10 cellular contexts compared by ENCODE assay signal in genomic region chr5:65213921-65214525, GRCh38.
DNase-seq lines count a peak whose midpoint lies in the region; ATAC-seq and TF ChIP-seq lines count a peak whose summit lies in the region.
"Had no signal": no experiment of that assay in that cellular context is flagged by ENCODE, and none has a peak within 500 bp of the region (broad histone marks: within the 10 kb centered on the region; RNA-seq: fewer than 3 reads in every experiment).

No MANE protein-coding gene starts in this region.

- H3K36me3 Mint-ChIP-seq in T-helper 2 cell treated with Interferon-gamma antibody and Interleukin-4, amounts not matched to agents 5 μg/mL and 100 μg/mL, for 36 hours (ENCODE audit: low read depth) = no peaks in the 10 kb centered on the region

- no peaks in the 10 kb centered on the region for H3K9me3 Mint-ChIP-seq in T-helper 2 cell treated with Interferon-gamma antibody and Interleukin-4, amounts not matched to agents 5 μg/mL and 100 μg/mL, for 36 hours
- H3K9me3 Mint-ChIP-seq: activated B cell treated with CpG ODN at 0.5 μM for 24 hours had no signal

- RAD21 ChIA-PET in HCT116 (lab: Charles Lee; ENCODE audit: low non-redundant PET in 1 of 2, low total read pairs in 2 of 2, uncharacterized antibody in 2 of 2, unreplicated experiment in 2 of 2) = no interaction called here

- H3K4me3 ChIP-seq in HCT116 (replicated peaks in 1 of 2; ENCODE audit: low read depth in 1 of 2, low read length in 2 of 2) = no peak overlapping the region

- H3K4me2 ChIP-seq in HCT116 (ENCODE audit: low read length) = no peak overlapping the region

- no peak overlapping the region for H3K4me3 Mint-ChIP-seq in T-helper 2 cell treated with Interferon-gamma antibody and Interleukin-4, amounts not matched to agents 5 μg/mL and 100 μg/mL, for 36 hours
- H3K4me3 Mint-ChIP-seq: activated B cell treated with CpG ODN at 0.5 μM for 24 hours had no signal

- no peak overlapping the region for H3K27ac Mint-ChIP-seq in T-helper 2 cell treated with Interferon-gamma antibody and Interleukin-4, amounts not matched to agents 5 μg/mL and 100 μg/mL, for 36 hours
- H3K27ac Mint-ChIP-seq: activated B cell treated with CpG ODN at 0.5 μM for 24 hours had no signal

- H3K79me2 ChIP-seq in HCT116 (ENCODE audit: insufficient read depth, low read length) = no peaks in the 10 kb centered on the region

- peak; percentile 34 to 72 (median 68); a peak in 5 of 6 replicates for TF ChIP-seq CTCF in HCT116 (IDR thresholded peaks at IDR 0.05 in 2 of 3, conservative IDR thresholded peaks at IDR 0.05 in 1 of 3; ENCODE audit: borderline replicate concordance in 1 of 3, insufficient read depth in 1 of 3, low read depth in 2 of 3, low read length in 2 of 3)

- peaks cover 5% of the 10 kb centered on the region for H3K27me3 Mint-ChIP-seq in T-helper 2 cell treated with Interferon-gamma antibody and Interleukin-4, amounts not matched to agents 5 μg/mL and 100 μg/mL, for 36 hours (ENCODE audit: low read depth)
- H3K27me3 Mint-ChIP-seq: activated B cell treated with CpG ODN at 0.5 μM for 24 hours had no signal

- peak; percentile 93 for ATAC-seq in HCT116
- ATAC-seq in HG02588 (IDR thresholded peaks at IDR 0.05; ENCODE audit: unreplicated experiment) = no peak

- CTCF ChIA-PET in HCT116 (lab: Charles Lee) = interaction anchor here (1.5 kb wide), 1 partner anchor 269 kb away, joined by 5 read pairs; no protein-coding TSS in a partner anchor

- intact Hi-C loops in HCT116 (cut with micrococcal nuclease) = loop anchor here (1.0 kb wide), 1 partner anchor 269 kb away; no protein-coding TSS in a partner anchor

- DNase-seq in AG08395 (ENCODE audit: low spot score) (peak; percentile 12), HCT116 (ENCODE audit: low read depth, low spot score) (peak; percentile 26), SW480 (ENCODE audit: low spot score) (peak; percentile 12), iPS-NIHi7 (ENCODE audit: extremely low spot score) (peak; percentile 74), activated gamma-delta T cell (lab: John Stamatoyannopoulos, UW) (no peak)
- DNase-seq in activated effector memory CD4-positive, alpha-beta T cell treated with anti-CD3 and anti-CD28 coated beads, Interleukin-2, amount 50 U/mL, for 16 hours = no peak
- DNase-seq in T-helper 2 cell treated with Interferon-gamma antibody and Interleukin-4, amounts not matched to agents 5 μg/mL and 100 μg/mL, for 36 hours (ENCODE audit: low spot score) = no peak
- DNase-seq: activated B cell treated with CpG ODN at 0.5 μM for 24 hours, left cardiac atrium had no signal

- H3K4me1 Mint-ChIP-seq in T-helper 2 cell treated with Interferon-gamma antibody and Interleukin-4, amounts not matched to agents 5 μg/mL and 100 μg/mL, for 36 hours (ENCODE audit: low read depth) = no peaks in the 10 kb centered on the region
- H3K4me1 Mint-ChIP-seq: activated B cell treated with CpG ODN at 0.5 μM for 24 hours had no signal

- no peaks in the 10 kb centered on the region for H3K4me1 ChIP-seq in HCT116 (ENCODE audit: control insufficient read depth in 1 of 2, insufficient read depth in 2 of 2, low read length in 2 of 2)

- peak; percentile 35 for TF ChIP-seq RAD21 in HCT116 (IDR thresholded peaks at IDR 0.05; ENCODE audit: low read depth)

- no peak overlapping the region for H2AFZ ChIP-seq in HCT116 (ENCODE audit: low read depth, low read length, poor library complexity, severe bottlenecking)

- POLR2A ChIA-PET in HCT116 (lab: Charles Lee) = no interaction called here

- no peak overlapping the region for H3K9ac ChIP-seq in HCT116 (ENCODE audit: low read length)

- no peaks in the 10 kb centered on the region; a peak in 1 of 4 replicates for H3K36me3 ChIP-seq in HCT116 (ENCODE audit: control insufficient read depth in 1 of 2, insufficient read depth in 2 of 2, low read length in 2 of 2)

- no TSS peak for BruUV-seq in HCT116 (replicated peaks; lab: Mats Ljungman, UMichigan)

- H4K20me1 ChIP-seq in HCT116 (ENCODE audit: insufficient read depth) = no peaks in the 10 kb centered on the region

- H3K9me2 ChIP-seq in HCT116 (ENCODE audit: insufficient read depth) = no peaks in the 10 kb centered on the region

- no peaks in the 10 kb centered on the region for H3K9me3 ChIP-seq in HCT116 (ENCODE audit: control insufficient read depth in 1 of 2, insufficient read depth in 1 of 2, low read depth in 1 of 2, low read length in 2 of 2)

- H3K27me3 ChIP-seq in HCT116 (ENCODE audit: insufficient read depth, low read length) = no peaks in the 10 kb centered on the region

- no peak overlapping the region for H3K27ac ChIP-seq in HCT116 (ENCODE audit: low read depth, low read length)

- no peak for TF ChIP-seq POLR2A in HCT116 (IDR thresholded peaks at IDR 0.05; ENCODE audit: borderline replicate concordance, extremely low read depth, insufficient read depth, insufficient read length)

TF ChIP-seq in HCT116, 20 proteins besides CTCF, POLR2A, EP300 and RAD21:
- TF ChIP-seq EZH2phosphoT487 (IDR thresholded peaks at IDR 0.05; ENCODE audit: borderline replicate concordance) (no peak), ATF3 (IDR thresholded peaks at IDR 0.05) (no peak), REST (IDR thresholded peaks at IDR 0.05; ENCODE audit: low read depth) (no peak), SP1 (IDR thresholded peaks at IDR 0.05; ENCODE audit: low read depth) (no peak), EZH2 (IDR thresholded peaks at IDR 0.05) (no peak), CBX3 (IDR thresholded peaks at IDR 0.05; ENCODE audit: low read depth) (no peak), ZBTB33 (IDR thresholded peaks at IDR 0.05; ENCODE audit: extremely low read depth, insufficient replicate concordance, low read length) (no peak), POLR2AphosphoS5 (IDR thresholded peaks at IDR 0.05; ENCODE audit: low read depth, low read length) (no peak)

Comparison
In these comparisons a context has a peak if more than half of its experiments do, and no peak if none do; other contexts are left out.
1. DNase-seq: peak in AG08395 (single experiment), HCT116 (single experiment), SW480 (single experiment) and iPS-NIHi7 (single experiment); none in activated gamma-delta T cell (single experiment), activated effector memory CD4-positive, alpha-beta T cell treated with anti-CD3 and anti-CD28 coated beads, Interleukin-2, amount 50 U/mL, for 16 hours (single experiment) and T-helper 2 cell treated with Interferon-gamma antibody and Interleukin-4, amounts not matched to agents 5 μg/mL and 100 μg/mL, for 36 hours (single experiment).